ENCODE assay signal across 1 cellular context in the genomic region with DNA sequence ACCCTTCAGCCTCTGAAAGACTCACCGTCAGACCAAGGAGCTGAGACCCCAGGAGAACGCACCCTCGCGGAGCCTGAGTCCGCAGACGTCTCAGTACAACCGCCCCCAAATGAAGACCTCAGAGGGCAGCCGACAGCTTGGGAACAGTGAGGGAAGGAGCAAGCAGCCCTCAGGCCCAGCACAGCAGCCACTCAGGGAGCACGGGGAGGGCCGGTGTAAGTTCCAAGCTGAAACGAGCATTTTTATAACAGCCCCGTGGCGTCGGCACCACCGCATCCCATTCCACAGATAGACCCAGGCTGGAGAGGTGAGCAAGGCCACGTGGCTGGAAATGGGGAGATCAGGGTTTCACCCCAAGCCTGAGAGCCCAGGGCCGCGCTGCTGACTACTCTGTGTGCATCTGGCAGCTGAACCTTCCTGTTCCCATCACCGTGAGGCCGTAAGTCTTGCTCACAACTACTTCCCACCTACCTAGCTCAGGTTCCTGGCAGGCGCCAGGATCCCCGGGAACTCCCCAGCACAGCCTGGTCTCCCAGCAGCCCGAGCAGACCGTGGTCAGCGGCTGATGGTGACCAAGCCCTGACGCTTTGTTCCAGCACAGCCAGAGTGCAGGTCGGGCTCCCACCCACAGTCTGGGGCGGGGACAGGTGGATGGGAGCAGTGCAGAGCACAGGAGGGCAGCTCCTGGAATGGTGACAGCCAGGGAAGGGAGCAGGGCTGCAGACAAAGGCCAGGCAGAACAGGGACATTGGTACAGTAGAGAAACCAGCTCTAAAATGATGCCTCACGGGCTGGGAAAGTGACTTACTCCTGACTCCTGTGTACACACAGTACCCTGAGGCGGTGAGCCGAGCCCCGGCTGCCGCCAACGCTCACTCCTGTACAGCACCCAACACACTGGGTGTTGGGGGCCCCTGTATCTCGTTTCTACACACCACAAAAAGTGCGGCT.
TF ChIP-seq lines count a peak whose summit lies in the region.

No MANE protein-coding gene starts in this region.

TF ChIP-seq in HepG2, 621 proteins besides CTCF, POLR2A, EP300 and RAD21 (continued from another document):
- TF ChIP-seq ZSCAN20 (CRISPR knock-in tag; IDR thresholded peaks at IDR 0.05; ENCODE audit: borderline replicate concordance) (0 out of 2 replicates have a peak, but pooled peaks have one; percentile 18), ZNF572 (CRISPR knock-in tag; IDR thresholded peaks at IDR 0.05) (0 out of 2 replicates have a peak, but pooled peaks have one; percentile 4), MYC (CRISPR knock-in tag; IDR thresholded peaks at IDR 0.05; ENCODE audit: borderline replicate concordance) (peak; percentile 27; the same call in 1 of the 2 replicates), YY1 (IDR thresholded peaks at IDR 0.05; ENCODE audit: insufficient read depth, insufficient replicate concordance, low read depth, low read length) (no peak), ZNF292 (CRISPR knock-in tag; IDR thresholded peaks at IDR 0.05; ENCODE audit: borderline replicate concordance, low read depth) (peak; percentile 21; the same call in 1 of the 2 replicates), NR2C2 (CRISPR knock-in tag; IDR thresholded peaks at IDR 0.05; ENCODE audit: borderline replicate concordance) (0 out of 2 replicates have a peak, but pooled peaks have one; percentile 10), ZNF687 (CRISPR knock-in tag; IDR thresholded peaks at IDR 0.05) (peak; percentile 81), SAP130 (CRISPR knock-in tag; IDR thresholded peaks at IDR 0.05; ENCODE audit: low read depth) (peak; percentile 27; the same call in 1 of the 2 replicates)
- TF ChIP-seq, protein P1, sequence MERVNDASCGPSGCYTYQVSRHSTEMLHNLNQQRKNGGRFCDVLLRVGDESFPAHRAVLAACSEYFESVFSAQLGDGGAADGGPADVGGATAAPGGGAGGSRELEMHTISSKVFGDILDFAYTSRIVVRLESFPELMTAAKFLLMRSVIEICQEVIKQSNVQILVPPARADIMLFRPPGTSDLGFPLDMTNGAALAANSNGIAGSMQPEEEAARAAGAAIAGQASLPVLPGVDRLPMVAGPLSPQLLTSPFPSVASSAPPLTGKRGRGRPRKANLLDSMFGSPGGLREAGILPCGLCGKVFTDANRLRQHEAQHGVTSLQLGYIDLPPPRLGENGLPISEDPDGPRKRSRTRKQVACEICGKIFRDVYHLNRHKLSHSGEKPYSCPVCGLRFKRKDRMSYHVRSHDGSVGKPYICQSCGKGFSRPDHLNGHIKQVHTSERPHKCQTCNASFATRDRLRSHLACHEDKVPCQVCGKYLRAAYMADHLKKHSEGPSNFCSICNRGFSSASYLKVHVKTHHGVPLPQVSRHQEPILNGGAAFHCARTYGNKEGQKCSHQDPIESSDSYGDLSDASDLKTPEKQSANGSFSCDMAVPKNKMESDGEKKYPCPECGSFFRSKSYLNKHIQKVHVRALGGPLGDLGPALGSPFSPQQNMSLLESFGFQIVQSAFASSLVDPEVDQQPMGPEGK (CRISPR knock-in tag; IDR thresholded peaks at IDR 0.05): peak; percentile 40; the same call in 1 of the 2 replicates
- TF ChIP-seq, protein P2, sequence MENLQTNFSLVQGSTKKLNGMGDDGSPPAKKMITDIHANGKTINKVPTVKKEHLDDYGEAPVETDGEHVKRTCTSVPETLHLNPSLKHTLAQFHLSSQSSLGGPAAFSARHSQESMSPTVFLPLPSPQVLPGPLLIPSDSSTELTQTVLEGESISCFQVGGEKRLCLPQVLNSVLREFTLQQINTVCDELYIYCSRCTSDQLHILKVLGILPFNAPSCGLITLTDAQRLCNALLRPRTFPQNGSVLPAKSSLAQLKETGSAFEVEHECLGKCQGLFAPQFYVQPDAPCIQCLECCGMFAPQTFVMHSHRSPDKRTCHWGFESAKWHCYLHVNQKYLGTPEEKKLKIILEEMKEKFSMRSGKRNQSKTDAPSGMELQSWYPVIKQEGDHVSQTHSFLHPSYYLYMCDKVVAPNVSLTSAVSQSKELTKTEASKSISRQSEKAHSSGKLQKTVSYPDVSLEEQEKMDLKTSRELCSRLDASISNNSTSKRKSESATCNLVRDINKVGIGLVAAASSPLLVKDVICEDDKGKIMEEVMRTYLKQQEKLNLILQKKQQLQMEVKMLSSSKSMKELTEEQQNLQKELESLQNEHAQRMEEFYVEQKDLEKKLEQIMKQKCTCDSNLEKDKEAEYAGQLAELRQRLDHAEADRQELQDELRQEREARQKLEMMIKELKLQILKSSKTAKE (CRISPR knock-in tag; IDR thresholded peaks at IDR 0.05; ENCODE audit: borderline replicate concordance): no peak
- TF ChIP-seq, protein P3, sequence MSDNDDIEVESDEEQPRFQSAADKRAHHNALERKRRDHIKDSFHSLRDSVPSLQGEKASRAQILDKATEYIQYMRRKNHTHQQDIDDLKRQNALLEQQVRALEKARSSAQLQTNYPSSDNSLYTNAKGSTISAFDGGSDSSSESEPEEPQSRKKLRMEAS (IDR thresholded peaks at IDR 0.05): peak; percentile 69
- TF ChIP-seq, protein P4, sequence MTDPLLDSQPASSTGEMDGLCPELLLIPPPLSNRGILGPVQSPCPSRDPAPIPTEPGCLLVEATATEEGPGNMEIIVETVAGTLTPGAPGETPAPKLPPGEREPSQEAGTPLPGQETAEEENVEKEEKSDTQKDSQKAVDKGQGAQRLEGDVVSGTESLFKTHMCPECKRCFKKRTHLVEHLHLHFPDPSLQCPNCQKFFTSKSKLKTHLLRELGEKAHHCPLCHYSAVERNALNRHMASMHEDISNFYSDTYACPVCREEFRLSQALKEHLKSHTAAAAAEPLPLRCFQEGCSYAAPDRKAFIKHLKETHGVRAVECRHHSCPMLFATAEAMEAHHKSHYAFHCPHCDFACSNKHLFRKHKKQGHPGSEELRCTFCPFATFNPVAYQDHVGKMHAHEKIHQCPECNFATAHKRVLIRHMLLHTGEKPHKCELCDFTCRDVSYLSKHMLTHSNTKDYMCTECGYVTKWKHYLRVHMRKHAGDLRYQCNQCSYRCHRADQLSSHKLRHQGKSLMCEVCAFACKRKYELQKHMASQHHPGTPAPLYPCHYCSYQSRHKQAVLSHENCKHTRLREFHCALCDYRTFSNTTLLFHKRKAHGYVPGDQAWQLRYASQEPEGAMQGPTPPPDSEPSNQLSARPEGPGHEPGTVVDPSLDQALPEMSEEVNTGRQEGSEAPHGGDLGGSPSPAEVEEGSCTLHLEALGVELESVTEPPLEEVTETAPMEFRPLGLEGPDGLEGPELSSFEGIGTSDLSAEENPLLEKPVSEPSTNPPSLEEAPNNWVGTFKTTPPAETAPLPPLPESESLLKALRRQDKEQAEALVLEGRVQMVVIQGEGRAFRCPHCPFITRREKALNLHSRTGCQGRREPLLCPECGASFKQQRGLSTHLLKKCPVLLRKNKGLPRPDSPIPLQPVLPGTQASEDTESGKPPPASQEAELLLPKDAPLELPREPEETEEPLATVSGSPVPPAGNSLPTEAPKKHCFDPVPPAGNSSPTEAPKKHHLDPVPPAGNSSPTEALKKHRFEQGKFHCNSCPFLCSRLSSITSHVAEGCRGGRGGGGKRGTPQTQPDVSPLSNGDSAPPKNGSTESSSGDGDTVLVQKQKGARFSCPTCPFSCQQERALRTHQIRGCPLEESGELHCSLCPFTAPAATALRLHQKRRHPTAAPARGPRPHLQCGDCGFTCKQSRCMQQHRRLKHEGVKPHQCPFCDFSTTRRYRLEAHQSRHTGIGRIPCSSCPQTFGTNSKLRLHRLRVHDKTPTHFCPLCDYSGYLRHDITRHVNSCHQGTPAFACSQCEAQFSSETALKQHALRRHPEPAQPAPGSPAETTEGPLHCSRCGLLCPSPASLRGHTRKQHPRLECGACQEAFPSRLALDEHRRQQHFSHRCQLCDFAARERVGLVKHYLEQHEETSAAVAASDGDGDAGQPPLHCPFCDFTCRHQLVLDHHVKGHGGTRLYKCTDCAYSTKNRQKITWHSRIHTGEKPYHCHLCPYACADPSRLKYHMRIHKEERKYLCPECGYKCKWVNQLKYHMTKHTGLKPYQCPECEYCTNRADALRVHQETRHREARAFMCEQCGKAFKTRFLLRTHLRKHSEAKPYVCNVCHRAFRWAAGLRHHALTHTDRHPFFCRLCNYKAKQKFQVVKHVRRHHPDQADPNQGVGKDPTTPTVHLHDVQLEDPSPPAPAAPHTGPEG (CRISPR knock-in tag; IDR thresholded peaks at IDR 0.05): 0 out of 2 replicates have a peak, but pooled peaks have one; percentile 32
TF ChIP-seq in HepG2: peak in this region for 26.
